ENCODE assay signal across 10 cellular contexts in the genomic region with DNA sequence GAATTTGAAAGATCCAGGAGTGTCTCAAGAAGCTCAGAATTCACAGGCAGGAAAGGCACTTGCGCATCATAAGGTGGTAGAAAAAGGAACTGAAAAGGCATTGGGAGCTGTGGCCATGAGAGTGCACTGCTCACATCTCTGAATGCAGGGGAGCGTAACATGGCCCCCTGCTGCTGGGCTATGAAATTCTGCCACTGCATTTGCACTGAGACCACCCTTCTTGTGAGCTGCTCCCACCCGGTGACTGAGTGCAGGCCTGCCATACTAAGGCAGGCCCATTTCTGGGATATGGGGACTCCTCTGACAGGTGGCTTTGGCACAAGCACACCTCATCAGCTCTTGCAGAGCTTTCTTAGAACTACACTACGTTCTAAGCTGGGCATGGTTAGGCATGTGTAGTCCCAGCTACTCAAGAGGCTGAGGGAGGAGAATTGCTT. TPM values are rescaled to one million over a fixed set of nuclear protein-coding genes. Genes with fewer than 3 reads are reported as not detected.
DNase-seq lines count a peak whose midpoint lies in the region; ATAC-seq, FAIRE-seq and TF ChIP-seq lines count a peak whose summit lies in the region.
"Had no signal": no experiment of that assay in that cellular context is flagged by ENCODE, and none has a peak within 500 bp of the region (broad histone marks: within the 10 kb centered on the region; RNA-seq: fewer than 3 reads in every experiment).

No MANE protein-coding gene starts in this region.

- no peaks in the 10 kb centered on the region for H3K4me1 ChIP-seq in pancreas
- H3K4me1 ChIP-seq: BE2C had no signal

- TF ChIP-seq CTCF in GM06990 (IDR thresholded peaks at IDR 0.05; ENCODE audit: insufficient read depth, low read length, poor library complexity, severe bottlenecking) = peak; percentile 53
- TF ChIP-seq CTCF in pancreas (IDR thresholded peaks at IDR 0.05) = no peak

- intact Hi-C loops in pancreas (cut with DNase I) = no loop called here

- FAIRE-seq in pancreas (lab: Jason Lieb, UNC) = no peak

- no peak overlapping the region for H3K4me3 ChIP-seq in GM06990 (replicated peaks; ENCODE audit: low read depth, low read length)
- no peak overlapping the region for H3K4me3 ChIP-seq in pancreas
- H3K4me3 ChIP-seq: lung had no signal

- H3K27me3 ChIP-seq in GM06990 (replicated peaks; ENCODE audit: control insufficient read depth, insufficient read depth, low read length) (no peaks in the 10 kb centered on the region), pancreas (no peaks in the 10 kb centered on the region)
- H3K27me3 ChIP-seq: BE2C had no signal

- H3K27ac ChIP-seq in pancreas = no peak overlapping the region

- ATAC-seq in GM19351 (IDR thresholded peaks at IDR 0.05; ENCODE audit: unreplicated experiment) (peak; percentile 94), HG02981 (IDR thresholded peaks at IDR 0.05; ENCODE audit: unreplicated experiment) (peak; percentile 87), pancreas (no peak)

- WGBS in pancreas, 2 donors = 90 to 95% methylated on average over 4 of the region's 4 CpGs

- H3K9me3 ChIP-seq in pancreas = no peaks in the 10 kb centered on the region
- H3K9me3 ChIP-seq: BE2C had no signal

- DNase-seq in GM06990 (ENCODE audit: extremely low read depth, insufficient read length) (peak; percentile 64), NOMO-1 (lab: John Stamatoyannopoulos, UW; ENCODE audit: unreplicated experiment in 2 of 2) (peak; percentile 65 to 77), pancreas (no peak), NCI-H2029 (lab: John Stamatoyannopoulos, UW) (no peak), DMS153 treated with DMSO at 0.1 percent for 48 hours (lab: John Stamatoyannopoulos, UW; ENCODE audit: unreplicated experiment) (no peak), retina (no peak)
- DNase-seq: BE2C had no signal

- H3K36me3 ChIP-seq in GM06990 (ENCODE audit: control insufficient read depth, insufficient read depth, low read length) (no peaks in the 10 kb centered on the region), pancreas (no peaks in the 10 kb centered on the region)
- H3K36me3 ChIP-seq: BE2C had no signal

RNA-seq across cellular contexts. Expression of a gene that starts 25.3 kb away (rescaled TPM):
- 10 to 100 TPM; 37.1 to 65.1 (median 58.5) TPM for total RNA-seq in pancreas
- 10 to 100 TPM; 21.7 to 29.5 TPM for polyA plus RNA-seq in pancreas

RNA-seq across cellular contexts. Expression of a gene that starts 31.9 kb away (rescaled TPM):
- total RNA-seq in pancreas = 10 to 100 TPM; 20.1 to 38.4 (median 24.9) TPM
- 10 to 100 TPM in 1 of 2 donors, 1 to 10 TPM in 1; 8.2 to 12.6 TPM for polyA plus RNA-seq in pancreas

RNA-seq across cellular contexts. Expression of a gene that starts 32.1 kb away (rescaled TPM):
- total RNA-seq in pancreas = 10 to 100 TPM; 25.2 to 34.4 (median 29.3) TPM
- 10 to 100 TPM; 25.0 to 40.0 TPM for polyA plus RNA-seq in pancreas

Comparison
In these comparisons a context has a peak if more than half of its experiments do, and no peak if none do; other contexts are left out.
1. DNase-seq: peak in GM06990 (single experiment) and NOMO-1 (2 of 2); none in pancreas (0 of 6), NCI-H2029 (single experiment), DMS153 treated with DMSO at 0.1 percent for 48 hours (single experiment) and retina (single experiment).
2. ATAC-seq: peak in GM19351 (single experiment) and HG02981 (single experiment); none in pancreas (0 of 4).